In genomic region chr14:99660006-99660566, GRCh38 we compare ENCODE assay signal across 22 cellular contexts. TPM values are rescaled to one million over a fixed set of nuclear protein-coding genes. Genes with fewer than 3 reads are reported as not detected.
DNase-seq lines count a peak whose midpoint lies in the region; ATAC-seq and TF ChIP-seq lines count a peak whose summit lies in the region.
"Had no signal": no experiment of that assay in that cellular context is flagged by ENCODE, and none has a peak within 500 bp of the region (broad histone marks: within the 10 kb centered on the region; RNA-seq: fewer than 3 reads in every experiment).

No MANE protein-coding gene starts in this region.

- TF ChIP-seq CTCF in glutamatergic neuron (IDR thresholded peaks at IDR 0.05; ENCODE audit: partially characterized antibody, unreplicated experiment) (no peak), omental fat pad (IDR thresholded peaks at IDR 0.05) (no peak)

- peak overlapping the region; percentile 23 for H3K4me3 Mint-ChIP-seq in glutamatergic neuron (ENCODE audit: unreplicated experiment)
- H3K4me3 Mint-ChIP-seq: dendritic cell treated with granulocyte-macrophage colony-stimulating factor and Interleukin-4, amounts not matched to agents 40 ng/mL and 50 ng/mL, for 4 days; HFFc6; IgD-negative memory B cell; T-helper 17 cell had no signal

- peaks cover 22% of the 10 kb centered on the region for H3K27me3 Mint-ChIP-seq in glutamatergic neuron (ENCODE audit: unreplicated experiment)

- peaks cover 2% of the 10 kb centered on the region for H3K9me3 Mint-ChIP-seq in glutamatergic neuron (ENCODE audit: unreplicated experiment)
- H3K9me3 Mint-ChIP-seq: dendritic cell treated with granulocyte-macrophage colony-stimulating factor and Interleukin-4, amounts not matched to agents 40 ng/mL and 50 ng/mL, for 4 days; HFFc6 had no signal

- no peak overlapping the region for H3K9ac ChIP-seq in HUES48 (ENCODE audit: low read depth, low read length)

- no peaks in the 10 kb centered on the region; the same call in 1 of the 2 replicates for H3K36me3 ChIP-seq in HUES48 (ENCODE audit: control insufficient read depth, insufficient read depth, low read length)
- H3K36me3 ChIP-seq: SJCRH30, uterus had no signal

- H3K36me3 Mint-ChIP-seq in glutamatergic neuron (ENCODE audit: unreplicated experiment), result no peaks in the 10 kb centered on the region
- H3K36me3 Mint-ChIP-seq: IgD-negative memory B cell had no signal

- peaks cover 30% of the 10 kb centered on the region for H3K27me3 ChIP-seq in HUES48 (ENCODE audit: control insufficient read depth, insufficient read depth, low read length)
- H3K27me3 ChIP-seq: SJCRH30, uterus had no signal

- DNase-seq in DMS 273 (lab: John Stamatoyannopoulos, UW; ENCODE audit: unreplicated experiment), result peak; percentile 34
- DNase-seq in DMS 273 treated with DMSO at 0.1 percent for 48 hours (lab: John Stamatoyannopoulos, UW), result no peak
- DNase-seq in glutamatergic neuron, result peak; percentile 40
- DNase-seq in omental fat pad (ENCODE audit: low spot score), result no peak
- no peak for DNase-seq in GM19238 (ENCODE audit: insufficient read length, low spot score)
- no peak for DNase-seq in NCI-H82 (lab: John Stamatoyannopoulos, UW)
- no peak for DNase-seq in HuH-7.5 (ENCODE audit: low spot score)
- DNase-seq: activated CD4-positive, alpha-beta T cell treated with anti-CD3 and anti-CD28 coated beads, Interleukin-2, amount 50 U/mL, for 4 hours; activated effector memory CD4-positive, alpha-beta T cell treated with anti-CD3 and anti-CD28 coated beads, Interleukin-2, amount 50 U/mL, for 16 hours; COR-L47; EL; HFFc6; hypothalamus; NCI-H1436; PC-3; SJCRH30; T-helper 17 cell; uterus had no signal

- peaks cover 35% of the 10 kb centered on the region for H3K4me1 ChIP-seq in HUES48 (ENCODE audit: control insufficient read depth, insufficient read depth, low read length)
- H3K4me1 ChIP-seq: SJCRH30, uterus had no signal

- ATAC-seq in omental fat pad (ENCODE audit: low FRiP score), result peak; percentile 47
- ATAC-seq: PC-3 had no signal

- no peaks in the 10 kb centered on the region for H3K9me3 ChIP-seq in HUES48 (ENCODE audit: control insufficient read depth, insufficient read depth, low read length)
- H3K9me3 ChIP-seq: SJCRH30, uterus had no signal

- H3K27ac ChIP-seq in HUES48 (ENCODE audit: low read depth, low read length), result peak overlapping the region; percentile 46
- H3K27ac ChIP-seq: 22Rv1, SJCRH30 had no signal

- peaks cover 5% of the 10 kb centered on the region for H3K4me1 Mint-ChIP-seq in glutamatergic neuron (ENCODE audit: low read depth, unreplicated experiment)

- H3K4me3 ChIP-seq in HUES48 (ENCODE audit: low read depth, low read length), result peak overlapping the region; percentile 50
- H3K4me3 ChIP-seq: SJCRH30, uterus had no signal

- peak overlapping the region; percentile 28 for H3K27ac Mint-ChIP-seq in glutamatergic neuron (ENCODE audit: unreplicated experiment)
- H3K27ac Mint-ChIP-seq: dendritic cell treated with granulocyte-macrophage colony-stimulating factor and Interleukin-4, amounts not matched to agents 40 ng/mL and 50 ng/mL, for 4 days; HFFc6; T-helper 17 cell had no signal

RNA-seq across cellular contexts. Expression of gene HHIPL1, which starts 15.2 kb away (rescaled TPM):
- total RNA-seq in glutamatergic neuron (ENCODE audit: unreplicated experiment) (0.47 TPM), omental fat pad (1 to 10 TPM; 2.2 to 4.7 (median 3.6) TPM)
- total RNA-seq: SJCRH30 had no signal

RNA-seq across cellular contexts. Expression of gene CYP46A1, which starts 24.0 kb away (rescaled TPM):
- total RNA-seq in glutamatergic neuron (ENCODE audit: unreplicated experiment) (2.1 TPM), omental fat pad (1 to 10 TPM in 1 of 4 donors, under 1 TPM in 3; 0.94 to 2.4 (median 0.95) TPM)

RNA-seq across cellular contexts. Expression of gene CCDC85C, which starts 56.1 kb away (rescaled TPM):
- total RNA-seq in glutamatergic neuron (ENCODE audit: unreplicated experiment) (32.3 TPM), omental fat pad (10 to 100 TPM in 2 of 4 donors, 1 to 10 TPM in 2; 3.3 to 17.7 (median 8.3) TPM)

Comparison
In these comparisons a context has a peak if more than half of its experiments do, and no peak if none do; other contexts are left out.
1. DNase-seq: peak in DMS 273 (single experiment) and glutamatergic neuron (single experiment); none in DMS 273 treated with DMSO at 0.1 percent for 48 hours (single experiment), omental fat pad (single experiment), GM19238 (single experiment), NCI-H82 (single experiment) and HuH-7.5 (single experiment).